In genomic region chr2:33491685-33492084, GRCh38 we compare ENCODE assay signal across 1 cellular context.
TF ChIP-seq lines count a peak whose summit lies in the region.

No MANE protein-coding gene starts in this region.

TF ChIP-seq in GM23338, 12 proteins besides CTCF, POLR2A, EP300 and RAD21 (continued from another document):
- TF ChIP-seq ZNF462 (CRISPR knock-in tag; IDR thresholded peaks at IDR 0.05) = no peak
- TF ChIP-seq REST (IDR thresholded peaks at IDR 0.05; ENCODE audit: unreplicated experiment) = peak; percentile 77
- no peak for TF ChIP-seq EZH2 (IDR thresholded peaks at IDR 0.05; ENCODE audit: low read depth, unreplicated experiment)
- no peak for TF ChIP-seq STAT1 (IDR thresholded peaks at IDR 0.05; ENCODE audit: unreplicated experiment)
